In genomic region chr5:174947548-174947947, GRCh38 we compare ENCODE assay signal across 23 cellular contexts.
"Had no signal": no experiment of that assay in that cellular context is flagged by ENCODE, and none has a peak within 500 bp of the region (broad histone marks: within the 10 kb centered on the region; RNA-seq: fewer than 3 reads in every experiment).

No MANE protein-coding gene starts in this region.

- H3K4me3 ChIP-seq: coronary artery, esophagus muscularis mucosa, lower lobe of right lung, pancreas, smooth muscle cell, testis, tibial artery had no signal

- DNase-seq: dermis blood vessel endothelial cell; effector memory CD4-positive, alpha-beta T cell; hypothalamus; immature natural killer cell; islet precursor cell; left ventricle myocardium superior; lower lobe of right lung; pancreas; stimulated activated CD4-positive, alpha-beta T cell treated with anti-CD3 and anti-CD28 coated beads, Interleukin-12 subunit alpha, Interleukin-12 subunit beta, amount 100 ng/mL, for 4 hours; stimulated activated CD4-positive, alpha-beta T cell treated with anti-CD3 and anti-CD28 coated beads, Interleukin-1b, Interleukin-23, amount 100 ng/mL, for 48 hours; stimulated activated CD4-positive, alpha-beta T cell treated with anti-CD3 and anti-CD28 coated beads, Interleukin-4, amount 100 ng/mL, for 1 hour; stimulated activated CD8-positive, alpha-beta memory T cell treated with anti-CD3 and anti-CD28 coated beads, Interleukin-4, amount 100 ng/mL, for 48 hours; stimulated activated naive CD4-positive, alpha-beta T cell; substantia nigra; testis; tibial artery had no signal

- ATAC-seq: left ventricle myocardium superior; lower lobe of right lung; natural killer cell treated with Interleukin-12 subunit alpha and Interleukin-12 subunit beta and Interleukin-15 and Interleukin-18, amount 100 ng/mL, for 72 hours; pancreas; sciatic nerve had no signal

- FAIRE-seq: endothelial cell of umbilical vein, pancreas had no signal

- H3K4me1 ChIP-seq: esophagus muscularis mucosa, lower lobe of right lung, pancreas, testis, tibial artery had no signal

- H3K4me2 ChIP-seq: smooth muscle cell had no signal

- H3K27me3 ChIP-seq: neutrophil, pancreas, testis had no signal

- H3K9me3 ChIP-seq: esophagus muscularis mucosa, lower lobe of right lung, neutrophil, pancreas, testis, tibial artery had no signal

- H3K27ac ChIP-seq: coronary artery, esophagus muscularis mucosa, lower lobe of right lung, neutrophil, pancreas, testis, tibial artery had no signal

- H3K36me3 ChIP-seq: esophagus muscularis mucosa, lower lobe of right lung, neutrophil, pancreas, tibial artery had no signal
